ENCODE assay signal across 9 cellular contexts in genomic region chr1:201546093-201546492, GRCh38. TPM values are rescaled to one million over a fixed set of nuclear protein-coding genes. Genes with fewer than 3 reads are reported as not detected.
A peak's percentile ranks its signal among the peaks of the same experiment; 100 is the strongest.
DNase-seq lines count a peak whose midpoint lies in the region; ATAC-seq and TF ChIP-seq lines count a peak whose summit lies in the region.
"Had no signal": no experiment of that assay in that cellular context is flagged by ENCODE, and none has a peak within 500 bp of the region (broad histone marks: within the 10 kb centered on the region; RNA-seq: fewer than 3 reads in every experiment).

No MANE protein-coding gene starts in this region.

- TF ChIP-seq CTCF in fibroblast of pulmonary artery (IDR thresholded peaks at IDR 0.05; ENCODE audit: low read length, missing control alignments) (peak; percentile 7), ovary (IDR thresholded peaks at IDR 0.05) (no peak)

- no peak overlapping the region for H3K4me3 Mint-ChIP-seq in activated T-cell treated with anti-CD3 and anti-CD28 coated beads, Interleukin-2, amount 50 U/mL, for 4 hours

- 57 to 70% (median 61%) methylated on average over 9 of the region's 9 CpGs for WGBS in ovary, 3 donors

- H3K36me3 Mint-ChIP-seq in activated T-cell treated with anti-CD3 and anti-CD28 coated beads, Interleukin-2, amount 50 U/mL, for 4 hours (ENCODE audit: insufficient read depth) = no peaks in the 10 kb centered on the region

- no peaks in the 10 kb centered on the region for H3K27me3 ChIP-seq in ovary

- DNase-seq in activated T-cell treated with anti-CD3 and anti-CD28 coated beads, Interleukin-2, amount 50 U/mL, for 4 hours = no peak
- DNase-seq in activated T-cell treated with anti-CD3 and anti-CD28 coated beads for 4 hours = no peak
- DNase-seq in NCI-H510A treated with DMSO at 0.1 percent for 48 hours (lab: John Stamatoyannopoulos, UW) = peak; percentile 45
- DNase-seq in fibroblast of pulmonary artery (ENCODE audit: low read depth) = no peak
- DNase-seq in substantia nigra (lab: John Stamatoyannopoulos, UW) = no peak
- no peak for DNase-seq in ovary
- DNase-seq in SK-N-DZ (ENCODE audit: low spot score) = no peak

- H3K4me1 Mint-ChIP-seq in activated T-cell treated with anti-CD3 and anti-CD28 coated beads, Interleukin-2, amount 50 U/mL, for 4 hours (ENCODE audit: low read depth) = no peaks in the 10 kb centered on the region

- peaks cover 12% of the 10 kb centered on the region for H3K27me3 Mint-ChIP-seq in activated T-cell treated with anti-CD3 and anti-CD28 coated beads, Interleukin-2, amount 50 U/mL, for 4 hours (ENCODE audit: low read depth)

- peak overlapping the region; percentile 5 for H3K27ac ChIP-seq in substantia nigra (ENCODE audit: low read depth, low read length, poor library complexity, severe bottlenecking)
- no peak overlapping the region for H3K27ac ChIP-seq in ovary
- H3K27ac ChIP-seq: VCaP had no signal

- ATAC-seq in activated T-cell treated with anti-CD3 and anti-CD28 coated beads, Interleukin-2, amount 50 U/mL, for 4 hours = peak; percentile 21 to 30
- no peak for ATAC-seq in HG02884 (IDR thresholded peaks at IDR 0.05; ENCODE audit: unreplicated experiment)

- H3K36me3 ChIP-seq in ovary = no peaks in the 10 kb centered on the region

- no peak for TF ChIP-seq POLR2A in ovary (IDR thresholded peaks at IDR 0.05)

- no peaks in the 10 kb centered on the region for H3K4me1 ChIP-seq in ovary (ENCODE audit: insufficient read depth)

- H3K4me3 ChIP-seq in fibroblast of pulmonary artery (replicated peaks; ENCODE audit: low read depth, low read length) (no peak overlapping the region), ovary (no peak overlapping the region)

- intact Hi-C loops in ovary (cut with DNase I) = loop anchor here in 1 of 4 donors (10.0 kb wide), 1 partner anchor 929 kb away; no protein-coding TSS in a partner anchor

- H3K9me3 ChIP-seq in ovary = no peaks in the 10 kb centered on the region

- TF ChIP-seq EP300 in ovary (IDR thresholded peaks at IDR 0.05) = no peak

- no peaks in the 10 kb centered on the region for H3K9me3 Mint-ChIP-seq in activated T-cell treated with anti-CD3 and anti-CD28 coated beads, Interleukin-2, amount 50 U/mL, for 4 hours

RNA-seq across cellular contexts. Expression of gene NAV1, which starts 7.2 kb away (rescaled TPM):
- total RNA-seq in activated T-cell treated with anti-CD3 and anti-CD28 coated beads, Interleukin-2, amount 50 U/mL, for 4 hours = 1 to 10 TPM in 2 of 3 donors, under 1 TPM in 1; 0.81 to 1.3 (median 1.1) TPM
- 10 to 100 TPM in 4 of 7 donors, 1 to 10 TPM in 3; 6.2 to 19.6 (median 11.3) TPM for total RNA-seq in ovary
- 10 to 100 TPM in 1 of 2 donors, 1 to 10 TPM in 1; 3.4 to 17.3 TPM for polyA plus RNA-seq in ovary
- polyA plus RNA-seq in SK-N-DZ (2014; cell fraction: cytosol; rRNA removed) = 1.00 and 1.4 TPM in 2 replicates
- 0.65 and 0.95 TPM in 2 replicates for polyA plus RNA-seq in SK-N-DZ (2014; cell fraction: nucleus; rRNA removed)

RNA-seq across cellular contexts. Expression of gene CSRP1, which starts 39.2 kb away (rescaled TPM):
- 10 to 100 TPM; 51.5 to 54.3 (median 52.4) TPM for total RNA-seq in activated T-cell treated with anti-CD3 and anti-CD28 coated beads, Interleukin-2, amount 50 U/mL, for 4 hours
- total RNA-seq in ovary = 100 to 1,000 TPM; 205 to 767 (median 274) TPM
- polyA plus RNA-seq in ovary = 100 to 1,000 TPM; 270 to 783 TPM
- polyA plus RNA-seq in SK-N-DZ (2014; cell fraction: cytosol; rRNA removed) = 8.2 and 16.9 TPM in 2 replicates
- polyA plus RNA-seq in SK-N-DZ (2014; cell fraction: nucleus; rRNA removed) = 4.3 and 10.9 TPM in 2 replicates
